In the genomic region with DNA sequence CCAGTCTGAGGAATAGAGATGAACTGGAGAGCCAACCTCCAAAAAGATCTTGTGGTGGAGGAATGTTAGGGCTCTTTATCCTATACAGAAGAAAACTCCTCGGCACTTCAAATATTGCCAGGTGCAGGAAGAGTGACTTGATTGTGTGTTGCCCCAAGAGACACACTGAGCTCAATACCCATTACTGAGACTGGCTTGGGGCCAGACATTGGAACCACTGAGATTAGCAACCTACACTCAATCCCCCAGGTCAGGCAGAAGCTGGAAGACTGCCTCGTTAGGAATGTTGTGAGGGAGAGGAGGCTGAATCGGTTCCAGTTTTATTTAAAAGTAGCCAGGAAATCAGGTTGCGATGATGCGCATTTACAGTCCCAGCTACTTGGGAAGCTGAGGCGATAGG, we compare ENCODE assay signal across 23 cellular contexts. TPM values are rescaled to one million over a fixed set of nuclear protein-coding genes. Genes with fewer than 3 reads are reported as not detected.
A peak's percentile ranks its signal among the peaks of the same experiment; 100 is the strongest.
DNase-seq lines count a peak whose midpoint lies in the region; ATAC-seq, FAIRE-seq and TF ChIP-seq lines count a peak whose summit lies in the region.
"Had no signal": no experiment of that assay in that cellular context is flagged by ENCODE, and none has a peak within 500 bp of the region (broad histone marks: within the 10 kb centered on the region; RNA-seq: fewer than 3 reads in every experiment).

No MANE protein-coding gene starts in this region.

- H4K5ac ChIP-seq in H1 (ENCODE audit: insufficient read length, low read depth, low read length): no peak overlapping the region

- H2BK5ac ChIP-seq in H1 (ENCODE audit: low read depth, low read length): no peak overlapping the region

- H4K8ac ChIP-seq in H1 (ENCODE audit: extremely low read depth, insufficient read depth, low read length): no peak overlapping the region

- H3K14ac ChIP-seq in H1 (ENCODE audit: insufficient read length): no peak overlapping the region

- intact Hi-C loops in activated naive CD4-positive, alpha-beta T cell treated with anti-CD3 and anti-CD28 coated beads for 36 hours (cut with micrococcal nuclease): no loop called here

- DNase-seq in activated naive CD4-positive, alpha-beta T cell treated with anti-CD3 and anti-CD28 coated beads for 36 hours: no peak
- no peak for DNase-seq in activated naive CD4-positive, alpha-beta T cell (lab: John Stamatoyannopoulos, UW)
- DNase-seq in NCI-H2171 (lab: John Stamatoyannopoulos, UW) (peak; percentile 4), H1 (ENCODE audit: low read depth in 1 of 2, low spot score in 2 of 2) (no peak), pons (ENCODE audit: low spot score) (no peak), GM19239 (ENCODE audit: insufficient read length, low spot score) (no peak), SKM-1 (lab: John Stamatoyannopoulos, UW; ENCODE audit: unreplicated experiment) (no peak)
- no peak for DNase-seq in stimulated activated naive B cell treated with anti-CD40 and anti-IgM and Interleukin-4, amounts not matched to agents 10 μg/mL and 1 μg/mL and 100 μg/mL, for 72 hours
- DNase-seq: activated CD4-positive, alpha-beta memory T cell treated with anti-CD3 and anti-CD28 coated beads for 36 hours; activated naive CD8-positive, alpha-beta T cell treated with anti-CD3 and anti-CD28 coated beads, Interleukin-2, amount 10 ng/mL, durations not matched to agents 7 days and 5 days; CD8-positive, alpha-beta T cell; cortex of kidney; MM.1S; NCI-H446; stimulated activated CD8-positive, alpha-beta memory T cell treated with anti-CD3 and anti-CD28 coated beads, Interleukin-4, amount 100 ng/mL, for 48 hours; substantia nigra; T-helper 2 cell had no signal

- H3K4me1 ChIP-seq in H1 (replicated peaks in 1 of 4; ENCODE audit: control insufficient read depth in 3 of 4, insufficient read depth in 4 of 4, low read length in 3 of 4): peaks cover 0 to 3% (median 0%) of the 10 kb centered on the region in 4 experiments; a peak in 1 of 7 replicates
- H3K4me1 ChIP-seq: SJSA1 had no signal

- H3K23me2 ChIP-seq in H1 (ENCODE audit: low read depth, low read length): peaks cover 4% of the 10 kb centered on the region; the same call in 1 of the 2 replicates

- H3K27ac Mint-ChIP-seq in activated naive CD4-positive, alpha-beta T cell treated with anti-CD3 and anti-CD28 coated beads for 36 hours: peak overlapping the region; percentile 37
- peak overlapping the region; percentile 56 for H3K27ac Mint-ChIP-seq in stimulated activated naive B cell treated with anti-CD40 and anti-IgM and Interleukin-4, amounts not matched to agents 10 μg/mL and 1 μg/mL and 100 μg/mL, for 72 hours
- H3K27ac Mint-ChIP-seq: CD8-positive, alpha-beta T cell had no signal

- H2BK15ac ChIP-seq in H1 (ENCODE audit: low read length): no peak overlapping the region

- 94% methylated on average over 6 of the region's 6 CpGs; no CpG with 5 or more reads in 1 of the 2 experiments for WGBS in H1 (ENCODE audit: extremely low coverage in 1 of 2, insufficient coverage in 1 of 2, insufficient read length in 1 of 2, insufficient replicate concordance in 2 of 2, low coverage in 1 of 2, low lambda C conversion rate in 2 of 2, missing lambda C conversion rate in 1 of 2), 2 experiments

- H3K9me3 Mint-ChIP-seq in activated naive CD4-positive, alpha-beta T cell treated with anti-CD3 and anti-CD28 coated beads for 36 hours: no peaks in the 10 kb centered on the region
- H3K9me3 Mint-ChIP-seq in stimulated activated naive B cell treated with anti-CD40 and anti-IgM and Interleukin-4, amounts not matched to agents 10 μg/mL and 1 μg/mL and 100 μg/mL, for 72 hours: no peaks in the 10 kb centered on the region
- H3K9me3 Mint-ChIP-seq: activated CD4-positive, alpha-beta memory T cell treated with anti-CD3 and anti-CD28 coated beads for 36 hours; activated naive CD8-positive, alpha-beta T cell treated with anti-CD3 and anti-CD28 coated beads, Interleukin-2, amount 10 ng/mL, durations not matched to agents 7 days and 5 days; CD8-positive, alpha-beta T cell had no signal

- H3K79me2 ChIP-seq in H1 (ENCODE audit: control insufficient read depth in 1 of 2, insufficient read depth in 2 of 2, low read length in 2 of 2): no peaks in the 10 kb centered on the region

- no peak for TF ChIP-seq POLR2A in H1 (IDR thresholded peaks at IDR 0.05; ENCODE audit: control extremely low read depth in 1 of 2, low read depth in 2 of 2, low read length in 2 of 2)

- no peak overlapping the region for H3K56ac ChIP-seq in H1 (replicated peaks; ENCODE audit: insufficient read length, low read depth, low read length)

- peaks cover 34 to 64% (median 48%) of the 10 kb centered on the region in 4 experiments for H3K36me3 ChIP-seq in H1 (ENCODE audit: control insufficient read depth in 2 of 4, insufficient read depth in 4 of 4, low read length in 3 of 4)

- H2AFZ ChIP-seq in H1 (ENCODE audit: low read length): no peak overlapping the region

- no peak overlapping the region for H3K4me2 ChIP-seq in H1 (ENCODE audit: insufficient read depth in 1 of 2, low read depth in 2 of 2, low read length in 2 of 2)

- no peaks in the 10 kb centered on the region for H3K27me3 Mint-ChIP-seq in activated naive CD4-positive, alpha-beta T cell treated with anti-CD3 and anti-CD28 coated beads for 36 hours (ENCODE audit: low read depth)
- no peaks in the 10 kb centered on the region for H3K27me3 Mint-ChIP-seq in stimulated activated naive B cell treated with anti-CD40 and anti-IgM and Interleukin-4, amounts not matched to agents 10 μg/mL and 1 μg/mL and 100 μg/mL, for 72 hours
- H3K27me3 Mint-ChIP-seq: activated CD4-positive, alpha-beta memory T cell treated with anti-CD3 and anti-CD28 coated beads for 36 hours; activated naive CD8-positive, alpha-beta T cell treated with anti-CD3 and anti-CD28 coated beads, Interleukin-2, amount 10 ng/mL, durations not matched to agents 7 days and 5 days had no signal

- H3K18ac ChIP-seq in H1 (ENCODE audit: extremely low read depth, low read length): no peak overlapping the region

- no peak for TF ChIP-seq CTCF in H1 (IDR thresholded peaks at IDR 0.05; ENCODE audit: control extremely low read depth in 1 of 3, insufficient read depth in 1 of 3, low read depth in 1 of 3, low read length in 3 of 3)

- H3K9me3 ChIP-seq in H1 (ENCODE audit: insufficient read depth in 2 of 2, low read depth in 1 of 2, low read length in 1 of 2): no peaks in the 10 kb centered on the region; a peak in 1 of 4 replicates
- H3K9me3 ChIP-seq: SJSA1, vagina had no signal

- no peak overlapping the region for H3K4me3 ChIP-seq in H1 (ENCODE audit: extremely low read depth in 1 of 4, insufficient read depth in 2 of 4, low read depth in 3 of 4, low read length in 4 of 4)
- H3K4me3 ChIP-seq: SJSA1, vagina had no signal

- no peak overlapping the region for H2BK120ac ChIP-seq in H1 (replicated peaks; ENCODE audit: low read depth, low read length)

- no peak for FAIRE-seq in H1 (lab: Jason Lieb, UNC)
- FAIRE-seq in GM19239 (lab: Jason Lieb, UNC): no peak
- FAIRE-seq: GM12892, H54 had no signal

- H2AK5ac ChIP-seq in H1 (ENCODE audit: low read depth, low read length): no peak overlapping the region

- CTCF ChIA-PET in activated naive CD4-positive, alpha-beta T cell treated with anti-CD3 and anti-CD28 coated beads for 36 hours (lab: Charles Lee): interaction anchor here (1.0 kb wide), 1 partner anchor 17 kb away, joined by 3 read pairs; no protein-coding TSS in a partner anchor
- CTCF ChIA-PET in H1 (lab: Charles Lee; ENCODE audit: partially characterized antibody): interaction anchor here (0.6 to 4.4 kb wide), 3 partner anchors 20 to 685 kb away, joined by 3 to 18 read pairs (median 3); no protein-coding TSS in a partner anchor

- no peaks in the 10 kb centered on the region for H3K27me3 ChIP-seq in H1 (replicated peaks in 1 of 4; ENCODE audit: control insufficient read depth in 3 of 4, extremely low read depth in 1 of 4, insufficient read depth in 3 of 4, low read length in 3 of 4)
- H3K27me3 ChIP-seq: SJSA1, vagina had no signal

- TF ChIP-seq RAD21 in H1 (IDR thresholded peaks at IDR 0.05 in 1 of 2, conservative IDR thresholded peaks at IDR 0.05 in 1 of 2; ENCODE audit: low read depth in 2 of 2, low read length in 2 of 2): no peak

- ATAC-seq in stimulated activated naive B cell treated with anti-CD40 and anti-IgM and Interleukin-4, amounts not matched to agents 10 μg/mL and 1 μg/mL and 100 μg/mL, for 72 hours (replicated peaks): no peak
- ATAC-seq: CD8-positive, alpha-beta T cell; Panc1 had no signal

- no peak overlapping the region for H3K27ac ChIP-seq in H1 (ENCODE audit: low read depth, low read length)
- H3K27ac ChIP-seq: epithelial cell of prostate, SJSA1, vagina had no signal

- no peak overlapping the region for H3K4me3 Mint-ChIP-seq in activated naive CD4-positive, alpha-beta T cell treated with anti-CD3 and anti-CD28 coated beads for 36 hours
- no peak overlapping the region for H3K4me3 Mint-ChIP-seq in stimulated activated naive B cell treated with anti-CD40 and anti-IgM and Interleukin-4, amounts not matched to agents 10 μg/mL and 1 μg/mL and 100 μg/mL, for 72 hours
- H3K4me3 Mint-ChIP-seq: activated CD4-positive, alpha-beta memory T cell treated with anti-CD3 and anti-CD28 coated beads for 36 hours; activated naive CD8-positive, alpha-beta T cell treated with anti-CD3 and anti-CD28 coated beads, Interleukin-2, amount 10 ng/mL, durations not matched to agents 7 days and 5 days; CD8-positive, alpha-beta T cell had no signal

- TF ChIP-seq EP300 in H1 (IDR thresholded peaks at IDR 0.05; ENCODE audit: borderline replicate concordance in 1 of 2, low read depth in 2 of 2, low read length in 2 of 2): no peak

- H3K79me1 ChIP-seq in H1 (ENCODE audit: low read depth, low read length): 0 out of 2 replicates have a peak, but pooled peaks cover 2% of the 10 kb centered on the region

- no peak overlapping the region for H2BK20ac ChIP-seq in H1 (ENCODE audit: low read length)

- no peak overlapping the region for H3K9ac ChIP-seq in H1 (replicated peaks in 1 of 4; ENCODE audit: extremely low read depth in 1 of 4, low read depth in 3 of 4, low read length in 3 of 4)

- H2BK12ac ChIP-seq in H1 (ENCODE audit: low read depth, low read length): no peak overlapping the region

- POLR2A ChIA-PET in H1 (lab: Charles Lee; ENCODE audit: partially characterized antibody): interaction anchor here (1.0 to 1.7 kb wide), 6 partner anchors 10 to 39 kb away, joined by 3 to 12 read pairs (median 4); no protein-coding TSS in a partner anchor

- peaks cover 19% of the 10 kb centered on the region for H3K4me1 Mint-ChIP-seq in activated naive CD4-positive, alpha-beta T cell treated with anti-CD3 and anti-CD28 coated beads for 36 hours (ENCODE audit: low read depth)
- H3K4me1 Mint-ChIP-seq in stimulated activated naive B cell treated with anti-CD40 and anti-IgM and Interleukin-4, amounts not matched to agents 10 μg/mL and 1 μg/mL and 100 μg/mL, for 72 hours: peaks cover 16 to 32% of the 10 kb centered on the region in 2 donors

- H4K20me1 ChIP-seq in H1 (replicated peaks in 1 of 2; ENCODE audit: control insufficient read depth in 1 of 2, insufficient read depth in 2 of 2, low read length in 2 of 2): peaks cover 0 to 3% of the 10 kb centered on the region in 2 experiments

- peaks cover 49% of the 10 kb centered on the region for H3K36me3 Mint-ChIP-seq in activated naive CD4-positive, alpha-beta T cell treated with anti-CD3 and anti-CD28 coated beads for 36 hours (ENCODE audit: low read depth)
- peaks cover 40 to 49% of the 10 kb centered on the region in 2 donors for H3K36me3 Mint-ChIP-seq in stimulated activated naive B cell treated with anti-CD40 and anti-IgM and Interleukin-4, amounts not matched to agents 10 μg/mL and 1 μg/mL and 100 μg/mL, for 72 hours

- H3K4ac ChIP-seq in H1 (replicated peaks; ENCODE audit: insufficient read length, low read depth, low read length): no peak overlapping the region

- H3K23ac ChIP-seq in H1 (ENCODE audit: insufficient read length): no peak overlapping the region

- no peak overlapping the region for H4K91ac ChIP-seq in H1 (replicated peaks; ENCODE audit: insufficient read length, low read length)

RNA-seq across cellular contexts. Expression of a gene that starts 2.4 kb away (rescaled TPM):
- 10 to 100 TPM; 65.7 to 66.4 TPM for total RNA-seq in activated naive CD4-positive, alpha-beta T cell treated with anti-CD3 and anti-CD28 coated beads for 36 hours
- total RNA-seq in H1 (2021; fragmentation: NEBNext Ultra II Directional; extraction: Animal tissue kit (Norgen Biotek cat#: 25700)): 51.5 and 53.8 TPM in 2 replicates
- 59.5 and 94.8 TPM in 2 replicates for polyA plus RNA-seq in H1 (2011; rRNA removed)
- 80.8 TPM for polyA plus RNA-seq in H1 (2011; cell fraction: cytosol; rRNA removed)
- 475 TPM for polyA plus RNA-seq in H1 (2011; cell fraction: nucleus; rRNA removed)
- 44.2 to 80.3 TPM (median 66.4 TPM) in 4 replicates for polyA plus RNA-seq in H1 (2012, experiment 1 of 2)
- 45.6 TPM for polyA plus RNA-seq in H1 (2012, experiment 2 of 2)
- 34.8 TPM for polyA plus RNA-seq in H1 (2013, experiment 1 of 2)
- polyA plus RNA-seq in H1 (2013, experiment 2 of 2): 32.9 TPM
- polyA minus RNA-seq in H1 (2011; rRNA and poly(A)+ RNA removed): 30.5 and 31.3 TPM in 2 replicates
- 37.9 TPM for polyA minus RNA-seq in H1 (2011; cell fraction: cytosol; rRNA and poly(A)+ RNA removed)
- polyA minus RNA-seq in H1 (2011; cell fraction: nucleus; rRNA and poly(A)+ RNA removed): 83.9 TPM

RNA-seq across cellular contexts. Expression of a gene that starts 21.7 kb away (rescaled TPM):
- 100 to 1,000 TPM; 125 to 129 TPM for total RNA-seq in activated naive CD4-positive, alpha-beta T cell treated with anti-CD3 and anti-CD28 coated beads for 36 hours
- total RNA-seq in H1 (2021; fragmentation: NEBNext Ultra II Directional; extraction: Animal tissue kit (Norgen Biotek cat#: 25700)): 180 and 197 TPM in 2 replicates
- polyA plus RNA-seq in H1 (2011; rRNA removed): 189 and 218 TPM in 2 replicates
- polyA plus RNA-seq in H1 (2011; cell fraction: cytosol; rRNA removed): 259 TPM
- polyA plus RNA-seq in H1 (2011; cell fraction: nucleus; rRNA removed): 172 TPM
- 219 to 252 TPM (median 234 TPM) in 4 replicates for polyA plus RNA-seq in H1 (2012, experiment 1 of 2)
- polyA plus RNA-seq in H1 (2012, experiment 2 of 2): 141 TPM
- polyA plus RNA-seq in H1 (2013, experiment 1 of 2): 133 TPM
- polyA plus RNA-seq in H1 (2013, experiment 2 of 2): 133 TPM
- polyA minus RNA-seq in H1 (2011; rRNA and poly(A)+ RNA removed): 279 and 331 TPM in 2 replicates
- polyA minus RNA-seq in H1 (2011; cell fraction: cytosol; rRNA and poly(A)+ RNA removed): 77.9 TPM
- polyA minus RNA-seq in H1 (2011; cell fraction: nucleus; rRNA and poly(A)+ RNA removed): 104 TPM
